13 cellular contexts compared by ENCODE assay signal in genomic region chrX:139890991-139891700, GRCh38. TPM values are rescaled to one million over a fixed set of nuclear protein-coding genes. Genes with fewer than 3 reads are reported as not detected.
DNase-seq lines count a peak whose midpoint lies in the region; ATAC-seq, FAIRE-seq and TF ChIP-seq lines count a peak whose summit lies in the region.
"Had no signal": no experiment of that assay in that cellular context is flagged by ENCODE, and none has a peak within 500 bp of the region (broad histone marks: within the 10 kb centered on the region; RNA-seq: fewer than 3 reads in every experiment).

No MANE protein-coding gene starts in this region.

- H3K9me3 ChIP-seq in endothelial cell of umbilical vein (replicated peaks; ENCODE audit: control insufficient read depth, insufficient read depth, low read length) = no peaks in the 10 kb centered on the region
- H3K9me3 ChIP-seq: right atrium auricular region had no signal

- peak overlapping the region; percentile 71 for H3K4me2 ChIP-seq in endothelial cell of umbilical vein (ENCODE audit: insufficient read depth, low read length)

- H3K27me3 ChIP-seq in endothelial cell of umbilical vein (ENCODE audit: control insufficient read depth in 2 of 2, insufficient read depth in 2 of 2, low read length in 2 of 2) = no peaks in the 10 kb centered on the region
- H3K27me3 ChIP-seq: right atrium auricular region had no signal

- H3K27ac ChIP-seq in endothelial cell of umbilical vein (ENCODE audit: insufficient read depth, low read depth, low read length) = peak overlapping the region; percentile 55
- H3K27ac ChIP-seq: right atrium auricular region had no signal

- ATAC-seq in GM18858 (IDR thresholded peaks at IDR 0.05; ENCODE audit: unreplicated experiment) = no peak

- dilution Hi-C loops in endothelial cell of umbilical vein (cut with MboI; ENCODE audit: extremely low pct_ligation_motif_present, low sequenced_read_pairs) = no loop called here

- no peaks in the 10 kb centered on the region for H3K36me3 ChIP-seq in endothelial cell of umbilical vein (ENCODE audit: control insufficient read depth in 2 of 2, extremely low read depth in 1 of 2, insufficient read depth in 2 of 2, low read length in 2 of 2)
- H3K36me3 ChIP-seq: right atrium auricular region had no signal

- peak; percentile 3 for DNase-seq in NOMO-1 treated with DMSO at 0.1 percent for 48 hours (lab: John Stamatoyannopoulos, UW; ENCODE audit: unreplicated experiment)
- DNase-seq in NOMO-1 treated with dmso at 0.1 percent for 144 hours (lab: John Stamatoyannopoulos, UW; ENCODE audit: unreplicated experiment) = no peak
- DNase-seq in RKO (ENCODE audit: low spot score) = peak; percentile 48
- DNase-seq in endothelial cell of umbilical vein (ENCODE audit: low read depth, low spot score) = peak; percentile 79
- peak; percentile 72 for DNase-seq in renal cortical epithelial cell (ENCODE audit: low read depth)
- no peak for DNase-seq in cerebellar cortex (ENCODE audit: low spot score)
- DNase-seq in stimulated activated naive CD4-positive, alpha-beta T cell (lab: John Stamatoyannopoulos, UW) = no peak
- DNase-seq: 8988T; activated CD4-positive, alpha-beta memory T cell treated with anti-CD3 and anti-CD28 coated beads, Interleukin-2, amount 10 ng/mL, durations not matched to agents 7 days and 5 days; effector CD4-positive, alpha-beta T cell; NCI-H1694 treated with DMSO at 0.1 percent for 48 hours had no signal

- no peak overlapping the region for H3K9ac ChIP-seq in endothelial cell of umbilical vein (replicated peaks; ENCODE audit: extremely low read depth, insufficient read depth, low read length)

- peaks cover 21% of the 10 kb centered on the region for H3K4me1 ChIP-seq in endothelial cell of umbilical vein (ENCODE audit: control insufficient read depth, extremely low read depth, insufficient read depth, low read length)
- H3K4me1 ChIP-seq: right atrium auricular region had no signal

- H3K4me3 ChIP-seq in endothelial cell of umbilical vein (replicated peaks in 1 of 3; ENCODE audit: insufficient read depth in 1 of 3, low read depth in 1 of 3, low read length in 3 of 3) = no peak overlapping the region
- H3K4me3 ChIP-seq: right atrium auricular region had no signal

- H2AFZ ChIP-seq in endothelial cell of umbilical vein (ENCODE audit: low read depth, low read length) = no peak overlapping the region

- H3K79me2 ChIP-seq in endothelial cell of umbilical vein (ENCODE audit: control insufficient read depth, insufficient read depth, low read length) = peaks cover 23% of the 10 kb centered on the region

- TF ChIP-seq CTCF in endothelial cell of umbilical vein (IDR thresholded peaks at IDR 0.05; ENCODE audit: extremely low read depth in 1 of 2, insufficient read depth in 1 of 2, low read depth in 1 of 2, low read length in 2 of 2) = no peak

- intact Hi-C loops in endothelial cell of umbilical vein (cut with micrococcal nuclease) = loop anchor here (1.0 to 2.0 kb wide), 2 partner anchors 10 to 14 kb away; no protein-coding TSS in a partner anchor

- TF ChIP-seq POLR2A in endothelial cell of umbilical vein (IDR thresholded peaks at IDR 0.05; ENCODE audit: low read depth, low read length) = no peak

- POLR2A ChIA-PET in endothelial cell of umbilical vein (lab: Charles Lee) = no interaction called here

- FAIRE-seq in endothelial cell of umbilical vein (lab: Jason Lieb, UNC) = peak; percentile 85

- BruUV-seq in endothelial cell of umbilical vein (replicated peaks; lab: Mats Ljungman, UMichigan) = TSS peak; percentile 24

- no peaks in the 10 kb centered on the region for H4K20me1 ChIP-seq in endothelial cell of umbilical vein (replicated peaks; ENCODE audit: control insufficient read depth, extremely low read depth, insufficient read depth, low read length)

- H3K9me1 ChIP-seq in endothelial cell of umbilical vein (replicated peaks; ENCODE audit: control insufficient read depth, extremely low read depth, insufficient read depth, low read length) = no peaks in the 10 kb centered on the region

- CTCF ChIA-PET in endothelial cell of umbilical vein (lab: Charles Lee) = interaction anchor here (1.2 to 1.6 kb wide), 2 partner anchors 9 to 16 kb away, joined by 3 to 4 read pairs; no protein-coding TSS in a partner anchor

TF ChIP-seq in endothelial cell of umbilical vein, 7 proteins besides CTCF, POLR2A, EP300 and RAD21:
- peak; percentile 61 for TF ChIP-seq GATA2 (IDR thresholded peaks at IDR 0.05; ENCODE audit: insufficient read depth, insufficient read length, low read depth, low read length)
- TF ChIP-seq MAX (IDR thresholded peaks at IDR 0.05; ENCODE audit: insufficient read depth, insufficient read length) = no peak
- TF ChIP-seq MYC (IDR thresholded peaks at IDR 0.05; ENCODE audit: low read depth, low read length) = no peak
- TF ChIP-seq POLR2AphosphoS5 (IDR thresholded peaks at IDR 0.05; ENCODE audit: insufficient read depth, low read depth, low read length) = no peak
- TF ChIP-seq FOS (IDR thresholded peaks at IDR 0.05; ENCODE audit: borderline replicate concordance, insufficient read depth, low read length) = peak; percentile 69
- no peak for TF ChIP-seq EZH2 (IDR thresholded peaks at IDR 0.05; ENCODE audit: borderline replicate concordance, low read depth, low read length, severe bottlenecking)
- peak; percentile 57 for TF ChIP-seq JUN (IDR thresholded peaks at IDR 0.05; ENCODE audit: borderline replicate concordance, insufficient read depth, insufficient read length, low read depth)
TF ChIP-seq in endothelial cell of umbilical vein: peak in this region for 3.

RNA-seq across cellular contexts. Expression of gene ATP11C, which starts 41.7 kb away (rescaled TPM):
- total RNA-seq in endothelial cell of umbilical vein (29.5 and 31.8 TPM in 2 replicates), renal cortical epithelial cell (29.0 and 31.4 TPM in 2 replicates)
- polyA plus RNA-seq in endothelial cell of umbilical vein = 6.9 and 9.1 TPM in 2 replicates
- polyA plus RNA-seq in endothelial cell of umbilical vein (2011; cell fraction: cytosol; rRNA removed) = 10.8 and 11.1 TPM in 2 replicates
- polyA plus RNA-seq in endothelial cell of umbilical vein (2011; cell fraction: nucleus; rRNA removed) = 23.0 and 32.7 TPM in 2 replicates
- 18.4 and 27.5 TPM in 2 replicates for polyA plus RNA-seq in endothelial cell of umbilical vein (2012)
- 23.3 and 29.5 TPM in 2 replicates for polyA minus RNA-seq in endothelial cell of umbilical vein
- polyA minus RNA-seq in endothelial cell of umbilical vein (2011; cell fraction: cytosol; rRNA and poly(A)+ RNA removed) = 14.3 TPM
- polyA minus RNA-seq in endothelial cell of umbilical vein (2011; cell fraction: nucleus; rRNA and poly(A)+ RNA removed) = 30.4 and 47.4 TPM in 2 replicates

Comparison
In these comparisons a context has a peak if more than half of its experiments do, and no peak if none do; other contexts are left out.
1. DNase-seq: peak in NOMO-1 treated with DMSO at 0.1 percent for 48 hours (single experiment), RKO (single experiment), endothelial cell of umbilical vein (single experiment) and renal cortical epithelial cell (single experiment); none in NOMO-1 treated with dmso at 0.1 percent for 144 hours (single experiment), cerebellar cortex (single experiment) and stimulated activated naive CD4-positive, alpha-beta T cell (0 of 6).